15 cellular contexts compared by ENCODE assay signal in genomic region chr6:73031094-73031782, GRCh38.
"Had no signal": no experiment of that assay in that cellular context is flagged by ENCODE, and none has a peak within 500 bp of the region (broad histone marks: within the 10 kb centered on the region; RNA-seq: fewer than 3 reads in every experiment).

No MANE protein-coding gene starts in this region.

- H3K9me3 Mint-ChIP-seq: activated naive CD4-positive, alpha-beta T cell treated with anti-CD3 and anti-CD28 coated beads, Interleukin-2, amount 50 U/mL, for 24 hours; effector memory CD8-positive, alpha-beta T cell; memory B cell; stimulated activated naive CD8-positive, alpha-beta T cell treated with anti-CD3 and anti-CD28 coated beads, Interleukin-15, amount 100 ng/mL, for 72 hours had no signal

- H3K27me3 Mint-ChIP-seq: activated naive CD4-positive, alpha-beta T cell treated with anti-CD3 and anti-CD28 coated beads, Interleukin-2, amount 50 U/mL, for 24 hours; effector memory CD8-positive, alpha-beta T cell; memory B cell; naive thymus-derived CD4-positive, alpha-beta T cell; stimulated activated naive CD8-positive, alpha-beta T cell treated with anti-CD3 and anti-CD28 coated beads, Interleukin-15, amount 100 ng/mL, for 72 hours had no signal

- DNase-seq: activated CD4-positive, alpha-beta T cell treated with anti-CD3 and anti-CD28 coated beads for 1 hour; activated gamma-delta T cell; effector memory CD8-positive, alpha-beta T cell; mucosa of descending colon; naive thymus-derived CD4-positive, alpha-beta T cell; pancreas; right lobe of liver; small intestine; stimulated activated CD4-positive, alpha-beta T cell treated with anti-CD3 and anti-CD28 coated beads, Interleukin-15, amount 100 ng/mL, for 24 hours; stimulated activated CD4-positive, alpha-beta T cell treated with anti-CD3 and anti-CD28 coated beads, Interleukin-4, amount 100 ng/mL, for 1 hour; stimulated activated naive CD8-positive, alpha-beta T cell treated with anti-CD3 and anti-CD28 coated beads, Interleukin-15, amount 100 ng/mL, for 72 hours; trophoblast cell; WERI-Rb-1 had no signal

- H3K4me3 Mint-ChIP-seq: activated naive CD4-positive, alpha-beta T cell treated with anti-CD3 and anti-CD28 coated beads, Interleukin-2, amount 50 U/mL, for 24 hours; effector memory CD8-positive, alpha-beta T cell; memory B cell; naive thymus-derived CD4-positive, alpha-beta T cell; stimulated activated naive CD8-positive, alpha-beta T cell treated with anti-CD3 and anti-CD28 coated beads, Interleukin-15, amount 100 ng/mL, for 72 hours had no signal

- FAIRE-seq: pancreas, small intestine had no signal

- ATAC-seq: effector memory CD8-positive, alpha-beta T cell; mucosa of descending colon; naive thymus-derived CD4-positive, alpha-beta T cell; pancreas; right lobe of liver; stimulated activated naive CD8-positive, alpha-beta T cell treated with anti-CD3 and anti-CD28 coated beads, Interleukin-15, amount 100 ng/mL, for 72 hours had no signal

- H3K27ac Mint-ChIP-seq: activated naive CD4-positive, alpha-beta T cell treated with anti-CD3 and anti-CD28 coated beads, Interleukin-2, amount 50 U/mL, for 24 hours; effector memory CD8-positive, alpha-beta T cell; memory B cell; naive thymus-derived CD4-positive, alpha-beta T cell; stimulated activated naive CD8-positive, alpha-beta T cell treated with anti-CD3 and anti-CD28 coated beads, Interleukin-15, amount 100 ng/mL, for 72 hours had no signal

- H3K4me1 Mint-ChIP-seq: memory B cell had no signal
